1 cellular context compared by ENCODE assay signal in genomic region chr9:114501786-114502682, GRCh38.
TF ChIP-seq lines count a peak whose summit lies in the region.

No MANE protein-coding gene starts in this region.

TF ChIP-seq in HEK293, 187 proteins besides CTCF, POLR2A, EP300 and RAD21 (continued from another document):
- TF ChIP-seq, protein P1, sequence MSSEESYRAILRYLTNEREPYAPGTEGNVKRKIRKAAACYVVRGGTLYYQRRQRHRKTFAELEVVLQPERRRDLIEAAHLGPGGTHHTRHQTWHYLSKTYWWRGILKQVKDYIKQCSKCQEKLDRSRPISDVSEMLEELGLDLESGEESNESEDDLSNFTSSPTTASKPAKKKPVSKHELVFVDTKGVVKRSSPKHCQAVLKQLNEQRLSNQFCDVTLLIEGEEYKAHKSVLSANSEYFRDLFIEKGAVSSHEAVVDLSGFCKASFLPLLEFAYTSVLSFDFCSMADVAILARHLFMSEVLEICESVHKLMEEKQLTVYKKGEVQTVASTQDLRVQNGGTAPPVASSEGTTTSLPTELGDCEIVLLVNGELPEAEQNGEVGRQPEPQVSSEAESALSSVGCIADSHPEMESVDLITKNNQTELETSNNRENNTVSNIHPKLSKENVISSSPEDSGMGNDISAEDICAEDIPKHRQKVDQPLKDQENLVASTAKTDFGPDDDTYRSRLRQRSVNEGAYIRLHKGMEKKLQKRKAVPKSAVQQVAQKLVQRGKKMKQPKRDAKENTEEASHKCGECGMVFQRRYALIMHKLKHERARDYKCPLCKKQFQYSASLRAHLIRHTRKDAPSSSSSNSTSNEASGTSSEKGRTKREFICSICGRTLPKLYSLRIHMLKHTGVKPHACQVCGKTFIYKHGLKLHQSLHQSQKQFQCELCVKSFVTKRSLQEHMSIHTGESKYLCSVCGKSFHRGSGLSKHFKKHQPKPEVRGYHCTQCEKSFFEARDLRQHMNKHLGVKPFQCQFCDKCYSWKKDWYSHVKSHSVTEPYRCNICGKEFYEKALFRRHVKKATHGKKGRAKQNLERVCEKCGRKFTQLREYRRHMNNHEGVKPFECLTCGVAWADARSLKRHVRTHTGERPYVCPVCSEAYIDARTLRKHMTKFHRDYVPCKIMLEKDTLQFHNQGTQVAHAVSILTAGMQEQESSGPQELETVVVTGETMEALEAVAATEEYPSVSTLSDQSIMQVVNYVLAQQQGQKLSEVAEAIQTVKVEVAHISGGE (tag by site-specific recombination; conservative IDR thresholded peaks at IDR 0.05; ENCODE audit: low read depth): peak; percentile 40
- TF ChIP-seq ZNF600 (tag by site-specific recombination; IDR thresholded peaks at IDR 0.05) (peak; percentile 39; the same call in 1 of the 2 replicates), SCRT2 (tag by site-specific recombination; IDR thresholded peaks at IDR 0.05) (peak; percentile 77), ZNF335 (tag by site-specific recombination; conservative IDR thresholded peaks at IDR 0.05) (peak; percentile 88), KLF8 (tag by site-specific recombination; IDR thresholded peaks at IDR 0.05) (no peak), ZNF830 (tag by site-specific recombination; IDR thresholded peaks at IDR 0.05; ENCODE audit: low read depth) (no peak), YY1 (tag by site-specific recombination; IDR thresholded peaks at IDR 0.05) (0 out of 2 replicates have a peak, but pooled peaks have one; percentile 48), ZNF398 (tag by site-specific recombination; IDR thresholded peaks at IDR 0.05) (peak; percentile 77), ELK4 (IDR thresholded peaks at IDR 0.05; ENCODE audit: borderline replicate concordance, low read depth, low read length) (no peak)
- TF ChIP-seq, protein P2, sequence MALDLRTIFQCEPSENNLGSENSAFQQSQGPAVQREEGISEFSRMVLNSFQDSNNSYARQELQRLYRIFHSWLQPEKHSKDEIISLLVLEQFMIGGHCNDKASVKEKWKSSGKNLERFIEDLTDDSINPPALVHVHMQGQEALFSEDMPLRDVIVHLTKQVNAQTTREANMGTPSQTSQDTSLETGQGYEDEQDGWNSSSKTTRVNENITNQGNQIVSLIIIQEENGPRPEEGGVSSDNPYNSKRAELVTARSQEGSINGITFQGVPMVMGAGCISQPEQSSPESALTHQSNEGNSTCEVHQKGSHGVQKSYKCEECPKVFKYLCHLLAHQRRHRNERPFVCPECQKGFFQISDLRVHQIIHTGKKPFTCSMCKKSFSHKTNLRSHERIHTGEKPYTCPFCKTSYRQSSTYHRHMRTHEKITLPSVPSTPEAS (tag by site-specific recombination; IDR thresholded peaks at IDR 0.05): 0 out of 2 replicates have a peak, but pooled peaks have one; percentile 17
- TF ChIP-seq, protein P3, sequence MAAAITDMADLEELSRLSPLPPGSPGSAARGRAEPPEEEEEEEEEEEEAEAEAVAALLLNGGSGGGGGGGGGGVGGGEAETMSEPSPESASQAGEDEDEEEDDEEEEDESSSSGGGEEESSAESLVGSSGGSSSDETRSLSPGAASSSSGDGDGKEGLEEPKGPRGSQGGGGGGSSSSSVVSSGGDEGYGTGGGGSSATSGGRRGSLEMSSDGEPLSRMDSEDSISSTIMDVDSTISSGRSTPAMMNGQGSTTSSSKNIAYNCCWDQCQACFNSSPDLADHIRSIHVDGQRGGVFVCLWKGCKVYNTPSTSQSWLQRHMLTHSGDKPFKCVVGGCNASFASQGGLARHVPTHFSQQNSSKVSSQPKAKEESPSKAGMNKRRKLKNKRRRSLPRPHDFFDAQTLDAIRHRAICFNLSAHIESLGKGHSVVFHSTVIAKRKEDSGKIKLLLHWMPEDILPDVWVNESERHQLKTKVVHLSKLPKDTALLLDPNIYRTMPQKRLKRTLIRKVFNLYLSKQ (tag by site-specific recombination; IDR thresholded peaks at IDR 0.05; ENCODE audit: borderline replicate concordance): no peak
